ENCODE assay signal across 18 cellular contexts in the genomic region with DNA sequence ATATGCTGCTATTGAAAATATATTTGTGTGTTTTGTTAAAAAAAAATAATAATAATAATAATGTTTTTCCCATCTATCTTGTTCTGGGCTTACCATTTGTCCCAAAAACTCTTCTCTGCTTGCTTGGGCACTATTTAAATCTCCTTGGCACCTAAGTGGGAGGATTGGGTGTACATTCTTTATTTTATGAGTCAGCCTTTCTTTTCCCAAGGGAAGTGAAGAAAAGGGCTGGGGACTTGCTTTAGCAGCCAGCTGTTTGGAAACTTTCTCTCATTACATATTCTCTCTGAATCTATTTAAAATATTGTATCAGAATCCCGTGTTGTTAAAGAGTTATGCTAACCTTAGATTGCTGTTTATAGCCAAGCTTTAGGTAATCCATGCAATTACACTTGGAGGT.
"Had no signal": no experiment of that assay in that cellular context is flagged by ENCODE, and none has a peak within 500 bp of the region (broad histone marks: within the 10 kb centered on the region; RNA-seq: fewer than 3 reads in every experiment).

No MANE protein-coding gene starts in this region.

- DNase-seq: effector CD4-positive, alpha-beta T cell; endodermal cell; foreskin melanocyte; heart right ventricle; hypothalamus; kidney glomerular epithelial cell; mesendoderm; natural killer cell; posterior cingulate gyrus; stimulated activated CD4-positive, alpha-beta T cell treated with anti-CD3 and anti-CD28 coated beads, Interleukin-2, amount 100 ng/mL, for 24 hours; stimulated activated CD4-positive, alpha-beta T cell treated with anti-CD3 and anti-CD28 coated beads, Interleukin-4, amount 100 ng/mL, for 4 hours; stimulated activated naive B cell treated with anti-CD40 and anti-IgM and Interleukin-4, amounts not matched to agents 10 μg/mL and 1 μg/mL and 100 μg/mL, for 72 hours; stimulated activated naive CD8-positive, alpha-beta T cell treated with anti-CD3 and anti-CD28 coated beads, Interleukin-15, amount 100 ng/mL, for 72 hours; transverse colon had no signal

- H3K27me3 ChIP-seq: heart right ventricle, transverse colon had no signal

- H3K4me1 ChIP-seq: heart right ventricle, transverse colon had no signal

- H3K4me3 ChIP-seq: coronary artery, heart right ventricle, skin epidermis, thoracic aorta, transverse colon had no signal

- ATAC-seq: heart right ventricle; natural killer cell; sciatic nerve; stimulated activated naive B cell treated with anti-CD40 and anti-IgM and Interleukin-4, amounts not matched to agents 10 μg/mL and 1 μg/mL and 100 μg/mL, for 72 hours; stimulated activated naive CD8-positive, alpha-beta T cell treated with anti-CD3 and anti-CD28 coated beads, Interleukin-15, amount 100 ng/mL, for 72 hours had no signal

- H3K36me3 ChIP-seq: heart right ventricle, thoracic aorta, transverse colon had no signal

- H3K9me3 ChIP-seq: thoracic aorta had no signal

- H3K27ac ChIP-seq: coronary artery, heart right ventricle, skin epidermis, thoracic aorta, transverse colon had no signal
